10 cellular contexts compared by ENCODE assay signal in genomic region chr4:54547299-54548097, GRCh38.
A peak's percentile ranks its signal among the peaks of the same experiment; 100 is the strongest.
DNase-seq lines count a peak whose midpoint lies in the region; ATAC-seq lines count a peak whose summit lies in the region.
"Had no signal": no experiment of that assay in that cellular context is flagged by ENCODE, and none has a peak within 500 bp of the region (broad histone marks: within the 10 kb centered on the region; RNA-seq: fewer than 3 reads in every experiment).

No MANE protein-coding gene starts in this region.

- ATAC-seq in GM18858 (IDR thresholded peaks at IDR 0.05; ENCODE audit: unreplicated experiment) (peak; percentile 75), GM21723 (IDR thresholded peaks at IDR 0.05; ENCODE audit: unreplicated experiment) (peak; percentile 82)

- DNase-seq in NCI-H2029 (lab: John Stamatoyannopoulos, UW) (peak; percentile 77), germinal center (ENCODE audit: low spot score) (peak; percentile 15), GM03348 (ENCODE audit: low spot score) (no peak), GF-D8 (lab: John Stamatoyannopoulos, UW) (no peak)
- DNase-seq in activated CD4-positive, alpha-beta T cell treated with anti-CD3 and anti-CD28 coated beads, Interleukin-2, amount 50 U/mL, for 4 hours, result no peak
- DNase-seq in activated naive CD4-positive, alpha-beta T cell treated with anti-CD3 and anti-CD28 coated beads, Interleukin-2, amount 50 U/mL, for 16 hours, result no peak
- DNase-seq: dorsolateral prefrontal cortex, MG63 had no signal

Comparison
In these comparisons a context has a peak if more than half of its experiments do, and no peak if none do; other contexts are left out.
1. DNase-seq: peak in NCI-H2029 (single experiment) and germinal center (single experiment); none in GM03348 (single experiment), GF-D8 (single experiment), activated CD4-positive, alpha-beta T cell treated with anti-CD3 and anti-CD28 coated beads, Interleukin-2, amount 50 U/mL, for 4 hours (0 of 2) and activated naive CD4-positive, alpha-beta T cell treated with anti-CD3 and anti-CD28 coated beads, Interleukin-2, amount 50 U/mL, for 16 hours (single experiment).